Comparison of ENCODE assay signal across 8 cellular contexts in the genomic region with DNA sequence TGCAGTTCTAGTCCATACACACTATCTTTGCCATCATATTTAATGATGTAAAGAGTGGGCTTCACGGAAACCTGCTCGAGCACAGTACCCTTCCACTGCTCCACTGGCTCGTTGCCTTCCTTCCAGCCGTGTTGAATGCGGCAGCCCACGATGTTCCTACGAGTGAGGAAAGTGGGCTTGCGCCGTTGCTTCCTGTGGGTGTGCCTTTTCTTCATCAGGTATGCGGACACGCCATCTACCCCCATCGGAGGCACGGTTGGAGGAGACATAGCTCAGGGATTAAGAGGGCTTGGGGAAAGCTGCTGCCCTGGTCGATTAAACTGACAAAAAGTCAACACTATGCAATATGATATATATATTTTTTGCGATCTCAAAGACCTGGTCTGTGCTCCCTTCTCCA. TPM values are rescaled to one million over a fixed set of nuclear protein-coding genes. Genes with fewer than 3 reads are reported as not detected.
DNase-seq lines count a peak whose midpoint lies in the region; ATAC-seq and TF ChIP-seq lines count a peak whose summit lies in the region.

No MANE protein-coding gene starts in this region.

- H3K4me1 ChIP-seq in DND-41 (ENCODE audit: insufficient read depth, low read length) (peaks cover 37% of the 10 kb centered on the region; the same call in 1 of the 2 replicates), right lobe of liver (no peaks in the 10 kb centered on the region), subcutaneous abdominal adipose tissue (ENCODE audit: control insufficient read depth in 5 of 5, insufficient read depth in 5 of 5, low read length in 5 of 5) (peaks cover 0 to 11% (median 9%) of the 10 kb centered on the region in 5 donors)

- TF ChIP-seq POLR2A in right lobe of liver (IDR thresholded peaks at IDR 0.05), result no peak

- H3K27me3 ChIP-seq in DND-41 (ENCODE audit: insufficient read depth, low read length, poor library complexity) (no peaks in the 10 kb centered on the region), right lobe of liver (no peaks in the 10 kb centered on the region), subcutaneous abdominal adipose tissue (ENCODE audit: control insufficient read depth in 5 of 5, insufficient read depth in 4 of 5, low read length in 5 of 5) (peaks cover 0 to 3% (median 2%) of the 10 kb centered on the region in 5 donors)

- 21% methylated on average over 11 of the region's 15 CpGs for WGBS in right lobe of liver (ENCODE audit: insufficient coverage, low coverage, low lambda C conversion rate, missing lambda C conversion rate)

- H4K20me1 ChIP-seq in DND-41 (ENCODE audit: insufficient read depth, low read length), result no peaks in the 10 kb centered on the region

- peak overlapping the region; percentile 83 for H3K4me2 ChIP-seq in DND-41 (ENCODE audit: insufficient read depth, low read length)

- no peak for TF ChIP-seq CTCF in DND-41 (IDR thresholded peaks at IDR 0.05; ENCODE audit: borderline replicate concordance, extremely low read depth, low read length, poor library complexity, severe bottlenecking)
- no peak for TF ChIP-seq CTCF in right lobe of liver (IDR thresholded peaks at IDR 0.05)

- peak overlapping the region; percentile 93 for H3K27ac ChIP-seq in DND-41 (ENCODE audit: low read length)
- H3K27ac ChIP-seq in right lobe of liver, result peak overlapping the region in 2 of 3 donors; percentile 25 to 50
- no peak overlapping the region for H3K27ac ChIP-seq in subcutaneous abdominal adipose tissue (ENCODE audit: low read depth, low read length)

- peak overlapping the region; percentile 85 for H3K9ac ChIP-seq in DND-41 (ENCODE audit: low read depth, low read length)
- peak overlapping the region in 3 of 5 donors; percentile 12 to 65 (median 45) for H3K9ac ChIP-seq in subcutaneous abdominal adipose tissue (ENCODE audit: low read length in 5 of 5)

- peak overlapping the region; percentile 51 for H2AFZ ChIP-seq in DND-41 (ENCODE audit: low read depth, low read length)

- H3K36me3 ChIP-seq in DND-41 (ENCODE audit: insufficient read depth, low read length) (no peaks in the 10 kb centered on the region; the same call in 1 of the 2 replicates), right lobe of liver (no peaks in the 10 kb centered on the region), subcutaneous abdominal adipose tissue (ENCODE audit: control insufficient read depth in 5 of 5, insufficient read depth in 5 of 5, low read length in 5 of 5) (no peaks in the 10 kb centered on the region)

- H3K79me2 ChIP-seq in DND-41 (ENCODE audit: insufficient read depth, low read length), result peaks cover 40% of the 10 kb centered on the region

- intact Hi-C loops in right lobe of liver (cut with DNase I), result no loop called here

- H3K4me3 ChIP-seq in DND-41 (ENCODE audit: low read depth in 1 of 2, low read length in 2 of 2), result peak overlapping the region; percentile 56 to 90; a peak in 3 of 4 replicates
- H3K4me3 ChIP-seq in right lobe of liver, result peak overlapping the region; percentile 42 to 63 (median 60)
- peak overlapping the region; percentile 66 to 94 (median 71) for H3K4me3 ChIP-seq in subcutaneous abdominal adipose tissue (ENCODE audit: low read depth in 1 of 5, low read length in 5 of 5)

- DNase-seq in DND-41, result peak; percentile 47
- DNase-seq in HK-2 (ENCODE audit: unreplicated experiment), result peak; percentile 44
- peak; percentile 43 for DNase-seq in SK-N-DZ (ENCODE audit: low spot score)
- peak; percentile 0 for DNase-seq in cerebellum (ENCODE audit: low spot score)
- peak in 1 of 3 donors; percentile 22 for DNase-seq in right lobe of liver
- no peak for DNase-seq in cerebellar nuclear complex (lab: John Stamatoyannopoulos, UW)

- ATAC-seq in DND-41 (ENCODE audit: insufficient read depth, low read depth) (peak; percentile 50), GM19467 (IDR thresholded peaks at IDR 0.05; ENCODE audit: unreplicated experiment) (peak; percentile 30), right lobe of liver (peak; percentile 18 to 39 (median 30))

- H3K9me3 ChIP-seq in DND-41 (ENCODE audit: insufficient read depth, low read length, severe bottlenecking) (no peaks in the 10 kb centered on the region), right lobe of liver (no peaks in the 10 kb centered on the region), subcutaneous abdominal adipose tissue (ENCODE audit: control insufficient read depth in 5 of 5, low read length in 5 of 5) (peaks cover 0 to 8% (median 0%) of the 10 kb centered on the region in 5 donors)

RNA-seq across cellular contexts. Expression of a gene that starts 0.6 kb away (rescaled TPM):
- 8.8 and 11.5 TPM in 2 replicates for polyA plus RNA-seq in SK-N-DZ (2014; cell fraction: cytosol; rRNA removed)
- polyA plus RNA-seq in SK-N-DZ (2014; cell fraction: nucleus; rRNA removed), result 5.8 and 6.4 TPM in 2 replicates
- total RNA-seq in cerebellum (14.0 TPM), right lobe of liver (1 to 10 TPM in 5 of 6 experiments, under 1 TPM in 1; 0.93 to 3.4 (median 1.6) TPM)

Comparison
In these comparisons a context has a peak if more than half of its experiments do, and no peak if none do; other contexts are left out.
1. DNase-seq: peak in DND-41 (single experiment), HK-2 (single experiment), SK-N-DZ (single experiment) and cerebellum (single experiment); none in cerebellar nuclear complex (0 of 2).
2. Peak in every context shown above with its lines, with median percentiles within 50 percentile points of each other: ATAC-seq and H3K4me3 ChIP-seq.